30 cellular contexts compared by ENCODE assay signal in genomic region chr5:164998590-164998989, GRCh38.
"Had no signal": no experiment of that assay in that cellular context is flagged by ENCODE, and none has a peak within 500 bp of the region (broad histone marks: within the 10 kb centered on the region; RNA-seq: fewer than 3 reads in every experiment).

No MANE protein-coding gene starts in this region.

- H3K36me3 ChIP-seq: adrenal gland, esophagus squamous epithelium, right lobe of liver, thoracic aorta, upper lobe of left lung, vagina had no signal

- DNase-seq: activated CD4-positive, alpha-beta T cell treated with anti-CD3 and anti-CD28 coated beads for 36 hours; activated CD4-positive, CD25-positive, alpha-beta regulatory T cell; activated CD8-positive, alpha-beta memory T cell treated with anti-CD3 and anti-CD28 coated beads, Interleukin-2, amount 10 ng/mL, durations not matched to agents 7 days and 5 days; activated CD8-positive, alpha-beta T cell treated with anti-CD3 and anti-CD28 coated beads, Interleukin-2, amount 10 ng/mL, durations not matched to agents 7 days and 5 days; activated naive CD8-positive, alpha-beta T cell treated with anti-CD3 and anti-CD28 coated beads for 36 hours; activated T-cell treated with anti-CD3 and anti-CD28 coated beads, Interleukin-2, amount 50 U/mL, for 48 hours; adrenal gland; aorta; dermis blood vessel endothelial cell; effector CD4-positive, alpha-beta T cell; esophagus squamous epithelium; glutamatergic neuron; left cardiac atrium; natural killer cell; right lobe of liver; stimulated activated CD4-positive, alpha-beta T cell treated with anti-CD3 and anti-CD28 coated beads, Interleukin-12 subunit alpha, Interleukin-12 subunit beta, amount 100 ng/mL, for 4 hours; stimulated activated CD4-positive, alpha-beta T cell treated with anti-CD3 and anti-CD28 coated beads, Interleukin-4, amount 100 ng/mL, for 1 hour; upper lobe of left lung had no signal

- H3K4me1 ChIP-seq: adrenal gland, esophagus squamous epithelium, right lobe of liver, upper lobe of left lung, vagina had no signal

- H3K27ac ChIP-seq: adrenal gland, body of pancreas, epithelial cell of prostate, esophagus squamous epithelium, right lobe of liver, thoracic aorta, upper lobe of left lung, vagina had no signal

- ATAC-seq: activated CD4-positive, alpha-beta T cell treated with anti-CD3 and anti-CD28 coated beads for 36 hours; activated CD8-positive, alpha-beta memory T cell treated with anti-CD3 and anti-CD28 coated beads, Interleukin-2, amount 10 ng/mL, durations not matched to agents 7 days and 5 days; activated CD8-positive, alpha-beta T cell treated with anti-CD3 and anti-CD28 coated beads, Interleukin-2, amount 10 ng/mL, durations not matched to agents 7 days and 5 days; left cardiac atrium; right lobe of liver; stimulated activated effector memory CD8-positive, alpha-beta T cell treated with anti-CD3 and anti-CD28 coated beads, Interleukin-12 subunit alpha, Interleukin-12 subunit beta, amount 100 ng/mL, for 72 hours had no signal

- FAIRE-seq: colon, endometrium, frontal cortex, keratinocyte had no signal

- H3K27me3 ChIP-seq: adrenal gland, body of pancreas, esophagus squamous epithelium, right lobe of liver, upper lobe of left lung, vagina had no signal

- H3K36me3 Mint-ChIP-seq: activated CD8-positive, alpha-beta memory T cell treated with anti-CD3 and anti-CD28 coated beads, Interleukin-2, amount 10 ng/mL, durations not matched to agents 7 days and 5 days; activated naive CD8-positive, alpha-beta T cell treated with anti-CD3 and anti-CD28 coated beads for 36 hours; natural killer cell; stimulated activated effector memory CD8-positive, alpha-beta T cell treated with anti-CD3 and anti-CD28 coated beads, Interleukin-12 subunit alpha, Interleukin-12 subunit beta, amount 100 ng/mL, for 72 hours had no signal

- H3K9me3 ChIP-seq: adrenal gland, body of pancreas, esophagus squamous epithelium, right lobe of liver, thoracic aorta, upper lobe of left lung, vagina had no signal

- H3K4me3 ChIP-seq: adrenal gland, body of pancreas, esophagus squamous epithelium, right lobe of liver, thoracic aorta, upper lobe of left lung, vagina had no signal

- H3K27ac Mint-ChIP-seq: activated CD4-positive, alpha-beta T cell treated with anti-CD3 and anti-CD28 coated beads for 36 hours; activated CD8-positive, alpha-beta memory T cell treated with anti-CD3 and anti-CD28 coated beads, Interleukin-2, amount 10 ng/mL, durations not matched to agents 7 days and 5 days; activated CD8-positive, alpha-beta T cell treated with anti-CD3 and anti-CD28 coated beads, Interleukin-2, amount 10 ng/mL, durations not matched to agents 7 days and 5 days; activated naive CD8-positive, alpha-beta T cell treated with anti-CD3 and anti-CD28 coated beads for 36 hours; activated T-helper 2 cell treated with anti-CD3 and anti-CD28 coated beads, Interferon-gamma antibody, Interleukin-2, Interleukin-4, amounts not matched to agents 10 μg/mL and 5 μg/mL and 100 μg/mL, durations not matched to agents 14 hours and 24 hours and 36 hours; natural killer cell; stimulated activated effector memory CD8-positive, alpha-beta T cell treated with anti-CD3 and anti-CD28 coated beads, Interleukin-12 subunit alpha, Interleukin-12 subunit beta, amount 100 ng/mL, for 72 hours; stimulated activated naive CD8-positive, alpha-beta T cell treated with anti-CD3 and anti-CD28 coated beads, Interleukin-15, Interleukin-2, amounts not matched to agents 100 ng/mL and 50 ng/mL, for 24 hours; T-helper 2 cell treated with Interferon-gamma antibody and Interleukin-4, amounts not matched to agents 5 μg/mL and 100 μg/mL, for 36 hours had no signal
